ENCODE assay signal across 19 cellular contexts in genomic region chr9:124010303-124010664, GRCh38. TPM values are rescaled to one million over a fixed set of nuclear protein-coding genes. Genes with fewer than 3 reads are reported as not detected.
DNase-seq lines count a peak whose midpoint lies in the region; ATAC-seq, FAIRE-seq and TF ChIP-seq lines count a peak whose summit lies in the region.
"Had no signal": no experiment of that assay in that cellular context is flagged by ENCODE, and none has a peak within 500 bp of the region (broad histone marks: within the 10 kb centered on the region; RNA-seq: fewer than 3 reads in every experiment).

No MANE protein-coding gene starts in this region.

- 97% methylated on average over 9 of the region's 9 CpGs for WGBS in A549 (ENCODE audit: missing lambda C conversion rate)

- H3K4me1 Mint-ChIP-seq in CD8-positive, alpha-beta memory T cell, result peaks cover 19 to 41% (median 20%) of the 10 kb centered on the region in 3 donors
- peaks cover 19% of the 10 kb centered on the region for H3K4me1 Mint-ChIP-seq in glutamatergic neuron (ENCODE audit: low read depth, unreplicated experiment)
- H3K4me1 Mint-ChIP-seq in effector memory CD8-positive, alpha-beta T cell (ENCODE audit: low read depth in 2 of 2), result peaks cover 14 to 20% of the 10 kb centered on the region in 2 donors

- H3K27me3 ChIP-seq in CD8-positive, alpha-beta memory T cell (ENCODE audit: insufficient read depth, low read length, poor library complexity, severe bottlenecking), result peaks cover 56% of the 10 kb centered on the region

- TF ChIP-seq EP300 in A549 (IDR thresholded peaks at IDR 0.05), result no peak

- DNase-seq in A549 (ENCODE audit: low read depth in 1 of 2, low spot score in 1 of 2), result no peak
- no peak for DNase-seq in CD8-positive, alpha-beta memory T cell
- peak; percentile 62 for DNase-seq in NCI-H524 treated with DMSO at 0.1 percent for 48 hours (lab: John Stamatoyannopoulos, UW)
- DNase-seq in glutamatergic neuron, result no peak
- no peak for DNase-seq in C1 segment of cervical spinal cord (lab: John Stamatoyannopoulos, UW)
- DNase-seq in HuH-7 (ENCODE audit: low spot score), result no peak
- DNase-seq in effector memory CD8-positive, alpha-beta T cell, result no peak
- DNase-seq: activated T-cell treated with anti-CD3 and anti-CD28 coated beads, Interleukin-2, amount 50 U/mL, for 1 hour; left colon; NCI-H226; OCI-M1; stimulated activated CD4-positive, alpha-beta T cell treated with anti-CD3 and anti-CD28 coated beads, Interleukin-1b, Interleukin-23, amount 100 ng/mL, for 48 hours; stimulated activated CD8-positive, alpha-beta memory T cell treated with anti-CD3 and anti-CD28 coated beads, Interleukin-4, amount 100 ng/mL, for 48 hours had no signal

- FAIRE-seq in A549 (lab: Jason Lieb, UNC), result no peak

- no peak for TF ChIP-seq RAD21 in A549 (conservative IDR thresholded peaks at IDR 0.05 in 1 of 2, IDR thresholded peaks at IDR 0.05 in 1 of 2)

- no peaks in the 10 kb centered on the region for H3K36me3 ChIP-seq in CD8-positive, alpha-beta memory T cell (ENCODE audit: insufficient read depth, low read length)
- H3K36me3 ChIP-seq: BLaER1 treated with 17β-estradiol and CSF1 and Interleukin-3, amounts not matched to agents 10 nM and 100 nM; right atrium auricular region had no signal

- no peaks in the 10 kb centered on the region for H3K9me3 ChIP-seq in A549
- no peaks in the 10 kb centered on the region for H3K9me3 ChIP-seq in CD8-positive, alpha-beta memory T cell (ENCODE audit: low read length)
- H3K9me3 ChIP-seq: right atrium auricular region had no signal

- no peak for ATAC-seq in A549
- ATAC-seq in effector memory CD8-positive, alpha-beta T cell (replicated peaks), result no peak

- TF ChIP-seq POLR2A in A549 (IDR thresholded peaks at IDR 0.05; ENCODE audit: low read length), result no peak

- CTCF ChIA-PET in A549 (lab: Yijun Ruan, JAX), result interaction anchor here (0.8 to 3.7 kb wide), 8 partner anchors 13 to 467 kb away, joined by 3 to 22 read pairs (median 3); no protein-coding TSS in a partner anchor
- CTCF ChIA-PET in CD8-positive, alpha-beta memory T cell (lab: Charles Lee), result no interaction called here

- H3K36me3 Mint-ChIP-seq in CD8-positive, alpha-beta memory T cell, result no peaks in the 10 kb centered on the region
- H3K36me3 Mint-ChIP-seq in glutamatergic neuron (ENCODE audit: unreplicated experiment), result no peaks in the 10 kb centered on the region
- peaks cover 5% of the 10 kb centered on the region for H3K36me3 Mint-ChIP-seq in effector memory CD8-positive, alpha-beta T cell (ENCODE audit: insufficient read depth)

- peaks cover 57 to 69% of the 10 kb centered on the region in 2 donors for H3K27me3 Mint-ChIP-seq in CD8-positive, alpha-beta memory T cell
- peaks cover 36% of the 10 kb centered on the region for H3K27me3 Mint-ChIP-seq in glutamatergic neuron (ENCODE audit: unreplicated experiment)
- peaks cover 68 to 91% of the 10 kb centered on the region in 2 donors for H3K27me3 Mint-ChIP-seq in effector memory CD8-positive, alpha-beta T cell

- H3K9me3 Mint-ChIP-seq in CD8-positive, alpha-beta memory T cell, result no peaks in the 10 kb centered on the region
- H3K9me3 Mint-ChIP-seq in glutamatergic neuron (ENCODE audit: unreplicated experiment), result peaks cover 16% of the 10 kb centered on the region
- H3K9me3 Mint-ChIP-seq in effector memory CD8-positive, alpha-beta T cell, result no peaks in the 10 kb centered on the region
- H3K9me3 Mint-ChIP-seq: dendritic cell treated with granulocyte-macrophage colony-stimulating factor and Interleukin-4, amounts not matched to agents 40 ng/mL and 50 ng/mL, for 4 days had no signal

- H3K4me3 Mint-ChIP-seq in CD8-positive, alpha-beta memory T cell, result peak overlapping the region in 4 of 7 donors; percentile 20 to 39 (median 27)
- H3K4me3 Mint-ChIP-seq in glutamatergic neuron (ENCODE audit: unreplicated experiment), result peak overlapping the region; percentile 76
- peak overlapping the region in 1 of 2 donors; percentile 11 for H3K4me3 Mint-ChIP-seq in effector memory CD8-positive, alpha-beta T cell

- H3K4me1 ChIP-seq in A549, result peaks cover 18% of the 10 kb centered on the region
- H3K4me1 ChIP-seq in CD8-positive, alpha-beta memory T cell (ENCODE audit: insufficient read depth, low read length), result no peaks in the 10 kb centered on the region

- POLR2A ChIA-PET in A549 (lab: Yijun Ruan, JAX), result no interaction called here
- POLR2A ChIA-PET in CD8-positive, alpha-beta memory T cell (lab: Charles Lee), result no interaction called here

- no peak overlapping the region for H3K27ac Mint-ChIP-seq in CD8-positive, alpha-beta memory T cell
- H3K27ac Mint-ChIP-seq in glutamatergic neuron (ENCODE audit: unreplicated experiment), result peak overlapping the region; percentile 0
- H3K27ac Mint-ChIP-seq in effector memory CD8-positive, alpha-beta T cell, result no peak overlapping the region
- H3K27ac Mint-ChIP-seq: dendritic cell treated with granulocyte-macrophage colony-stimulating factor and Interleukin-4, amounts not matched to agents 40 ng/mL and 50 ng/mL, for 4 days had no signal

- no peak overlapping the region for H3K27ac ChIP-seq in A549
- H3K27ac ChIP-seq in CD8-positive, alpha-beta memory T cell (ENCODE audit: low read depth, low read length), result no peak overlapping the region
- H3K27ac ChIP-seq: BLaER1 treated with 17β-estradiol and CSF1 and Interleukin-3, amounts not matched to agents 10 nM and 100 nM; hepatocyte; right atrium auricular region had no signal

- peak overlapping the region; percentile 97 for H3K4me2 ChIP-seq in A549

- no peak overlapping the region; the same call in 2 of the 3 replicates for H3K4me3 ChIP-seq in A549
- no peak overlapping the region for H3K4me3 ChIP-seq in CD8-positive, alpha-beta memory T cell (ENCODE audit: low read length)
- H3K4me3 ChIP-seq: hepatocyte had no signal

- TF ChIP-seq CTCF in A549 (IDR thresholded peaks at IDR 0.05), result no peak
- no peak for TF ChIP-seq CTCF in glutamatergic neuron (IDR thresholded peaks at IDR 0.05; ENCODE audit: partially characterized antibody, unreplicated experiment)

TF ChIP-seq in A549, 52 proteins besides CTCF, POLR2A, EP300 and RAD21:
- no peak for TF ChIP-seq GATA3 (IDR thresholded peaks at IDR 0.05; ENCODE audit: borderline replicate concordance)
- no peak for TF ChIP-seq HOXB13 (CRISPR knock-in tag; IDR thresholded peaks at IDR 0.05; ENCODE audit: low read depth)
- no peak for TF ChIP-seq RARB (CRISPR knock-in tag; IDR thresholded peaks at IDR 0.05)
- TF ChIP-seq RFX5 (IDR thresholded peaks at IDR 0.05), result no peak
- no peak for TF ChIP-seq CHD4 (IDR thresholded peaks at IDR 0.05; ENCODE audit: borderline replicate concordance)
- TF ChIP-seq CHD2 (IDR thresholded peaks at IDR 0.05; ENCODE audit: low read length, partially characterized antibody), result no peak
- TF ChIP-seq, protein P1, sequence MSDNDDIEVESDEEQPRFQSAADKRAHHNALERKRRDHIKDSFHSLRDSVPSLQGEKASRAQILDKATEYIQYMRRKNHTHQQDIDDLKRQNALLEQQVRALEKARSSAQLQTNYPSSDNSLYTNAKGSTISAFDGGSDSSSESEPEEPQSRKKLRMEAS (IDR thresholded peaks at IDR 0.05), result no peak
- no peak for TF ChIP-seq RNF2 (IDR thresholded peaks at IDR 0.05; ENCODE audit: borderline replicate concordance, low read depth)
- TF ChIP-seq, protein P2, sequence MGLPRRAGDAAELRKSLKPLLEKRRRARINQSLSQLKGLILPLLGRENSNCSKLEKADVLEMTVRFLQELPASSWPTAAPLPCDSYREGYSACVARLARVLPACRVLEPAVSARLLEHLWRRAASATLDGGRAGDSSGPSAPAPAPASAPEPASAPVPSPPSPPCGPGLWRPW (IDR thresholded peaks at IDR 0.05), result no peak
- TF ChIP-seq, protein P3, sequence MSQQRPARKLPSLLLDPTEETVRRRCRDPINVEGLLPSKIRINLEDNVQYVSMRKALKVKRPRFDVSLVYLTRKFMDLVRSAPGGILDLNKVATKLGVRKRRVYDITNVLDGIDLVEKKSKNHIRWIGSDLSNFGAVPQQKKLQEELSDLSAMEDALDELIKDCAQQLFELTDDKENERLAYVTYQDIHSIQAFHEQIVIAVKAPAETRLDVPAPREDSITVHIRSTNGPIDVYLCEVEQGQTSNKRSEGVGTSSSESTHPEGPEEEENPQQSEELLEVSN (IDR thresholded peaks at IDR 0.05; ENCODE audit: borderline replicate concordance, low read depth), result no peak
- no peak for TF ChIP-seq CEBPB (IDR thresholded peaks at IDR 0.05)
- no peak for TF ChIP-seq HDAC2 (IDR thresholded peaks at IDR 0.05)
- no peak for TF ChIP-seq HOXB5 (CRISPR knock-in tag; IDR thresholded peaks at IDR 0.05)
- TF ChIP-seq, protein P4, sequence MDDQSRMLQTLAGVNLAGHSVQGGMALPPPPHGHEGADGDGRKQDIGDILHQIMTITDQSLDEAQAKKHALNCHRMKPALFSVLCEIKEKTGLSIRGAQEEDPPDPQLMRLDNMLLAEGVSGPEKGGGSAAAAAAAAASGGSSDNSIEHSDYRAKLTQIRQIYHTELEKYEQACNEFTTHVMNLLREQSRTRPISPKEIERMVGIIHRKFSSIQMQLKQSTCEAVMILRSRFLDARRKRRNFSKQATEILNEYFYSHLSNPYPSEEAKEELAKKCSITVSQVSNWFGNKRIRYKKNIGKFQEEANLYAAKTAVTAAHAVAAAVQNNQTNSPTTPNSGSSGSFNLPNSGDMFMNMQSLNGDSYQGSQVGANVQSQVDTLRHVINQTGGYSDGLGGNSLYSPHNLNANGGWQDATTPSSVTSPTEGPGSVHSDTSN (IDR thresholded peaks at IDR 0.05), result no peak
- TF ChIP-seq ZNF302 (CRISPR knock-in tag; IDR thresholded peaks at IDR 0.05), result no peak
- TF ChIP-seq CBX8 (IDR thresholded peaks at IDR 0.05), result no peak

RNA-seq across cellular contexts. Expression of gene LHX2, which starts 1.3 kb away (rescaled TPM):
- 2.4 and 2.9 TPM in 2 replicates for polyA plus RNA-seq in A549 (2011; rRNA removed)
- polyA plus RNA-seq in A549 (2012; cell fraction: cytosol; rRNA removed), result 8.7 and 11.5 TPM in 2 replicates
- polyA plus RNA-seq in A549 (2012; cell fraction: nucleus; rRNA removed), result 11.0 and 12.4 TPM in 2 replicates
- 4.1 to 4.6 TPM (median 4.4 TPM) in 3 replicates for polyA plus RNA-seq in A549 (2017; fragmentation: RNase III; extraction: RNeasy Plus Mini Kit Qiagen cat#74134 plus additional on column Dnase treatment)
- polyA minus RNA-seq in A549 (2011; rRNA and poly(A)+ RNA removed), result 2.0 and 4.1 TPM in 2 replicates
- total RNA-seq in CD8-positive, alpha-beta memory T cell, result not detected
- polyA plus RNA-seq in CD8-positive, alpha-beta memory T cell, result not detected
- total RNA-seq in glutamatergic neuron (ENCODE audit: unreplicated experiment), result 6.7 TPM
- total RNA-seq: hepatocyte, HT1080, left colon, myocyte had no signal
- polyA plus RNA-seq: hepatocyte had no signal
